16 cellular contexts compared by ENCODE assay signal in the genomic region with DNA sequence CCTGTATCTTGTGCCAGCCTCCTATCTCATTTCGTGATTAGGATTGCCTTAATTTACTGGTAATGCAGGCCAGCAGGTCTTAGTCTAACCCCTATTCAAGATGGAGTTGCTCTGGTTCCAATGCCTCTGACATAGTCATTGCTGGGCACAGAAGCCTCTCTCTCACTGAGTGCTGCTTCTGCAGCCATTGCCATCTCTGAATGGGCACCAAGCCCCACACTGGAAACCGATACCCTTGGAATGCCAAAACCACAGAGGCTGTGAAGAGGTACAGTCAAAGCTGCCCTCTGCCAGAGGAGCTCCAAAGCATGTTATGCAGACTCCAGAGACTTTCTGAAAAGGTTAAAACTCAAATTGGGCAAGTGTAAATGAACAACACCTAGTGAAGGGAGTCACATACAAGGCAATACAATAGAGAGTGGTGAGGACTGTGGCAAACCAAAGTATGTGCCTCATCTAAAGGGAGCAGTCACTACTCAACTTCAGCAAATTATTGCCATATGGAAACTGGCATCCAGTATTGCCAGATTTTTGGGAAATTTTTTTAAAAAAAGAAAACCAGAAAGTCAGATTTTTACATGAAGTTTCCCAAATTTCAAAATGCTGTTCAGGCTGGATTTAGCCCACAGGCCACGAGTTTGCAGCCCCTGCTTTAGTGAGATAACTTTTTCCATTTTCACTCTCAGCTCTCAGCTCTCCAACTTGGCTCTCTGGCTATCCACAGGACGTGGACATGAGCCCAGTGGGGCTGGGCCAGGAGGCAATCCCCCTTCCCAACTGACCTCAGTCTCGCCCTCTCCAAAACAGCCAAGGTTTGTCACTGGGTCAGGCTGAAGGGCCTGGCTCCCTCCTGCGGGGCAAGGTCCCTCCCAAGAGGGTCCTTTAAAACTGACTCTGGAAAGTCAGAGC. TPM values are rescaled to one million over a fixed set of nuclear protein-coding genes. Genes with fewer than 3 reads are reported as not detected.
DNase-seq lines count a peak whose midpoint lies in the region; ATAC-seq and TF ChIP-seq lines count a peak whose summit lies in the region.
"Had no signal": no experiment of that assay in that cellular context is flagged by ENCODE, and none has a peak within 500 bp of the region (broad histone marks: within the 10 kb centered on the region; RNA-seq: fewer than 3 reads in every experiment).

No MANE protein-coding gene starts in this region.

- DNase-seq in Panc1 (ENCODE audit: low read depth, low spot score) (no peak), fibroblast of gingiva (ENCODE audit: low read depth) (peak; percentile 52), nephron progenitor cell (no peak), tibial nerve (ENCODE audit: low spot score in 2 of 2) (no peak), OCI-LY7 (ENCODE audit: low spot score) (no peak), NCI-H1092 treated with DMSO at 0.1 percent for 48 hours (lab: John Stamatoyannopoulos, UW) (no peak), NCI-H345 (lab: John Stamatoyannopoulos, UW) (no peak), NCI-H2227 (lab: John Stamatoyannopoulos, UW; ENCODE audit: unreplicated experiment) (no peak)
- DNase-seq: GF-D8; NCI-H2227 treated with DMSO at 0.1 percent for 48 hours; stimulated activated CD4-positive, alpha-beta T cell treated with anti-CD3 and anti-CD28 coated beads, Interleukin-1b, Interleukin-23, amount 100 ng/mL, for 48 hours had no signal

- H3K9me3 ChIP-seq in Panc1 (ENCODE audit: control insufficient read depth, insufficient read depth, low read depth, low read length) (no peaks in the 10 kb centered on the region), tibial nerve (no peaks in the 10 kb centered on the region), OCI-LY7 (ENCODE audit: low read length) (no peaks in the 10 kb centered on the region)

- no peaks in the 10 kb centered on the region for H3K9me2 ChIP-seq in OCI-LY7 (ENCODE audit: insufficient read depth, low read length)

- H3K4me3 Mint-ChIP-seq in nephron progenitor cell: peak overlapping the region; percentile 25
- H3K4me3 Mint-ChIP-seq: activated T-helper 1 cell treated with anti-CD3 and anti-CD28 coated beads, Interleukin-12 subunit alpha, Interleukin-12 subunit beta, Interleukin-2, Interleukin-4 antibody, amounts not matched to agents 30 ng/mL and 10 ng/mL and 1 ng/mL, durations not matched to agents 14 hours and 24 hours and 36 hours; T-helper 2 cell treated with Interferon-gamma antibody and Interleukin-4, amounts not matched to agents 5 μg/mL and 100 μg/mL, for 36 hours had no signal

- ATAC-seq in Panc1: no peak

- 71% methylated on average over 6 of the region's 6 CpGs for WGBS in tibial nerve, 2 donors

- no peak overlapping the region for H3K4me3 ChIP-seq in Panc1 (ENCODE audit: low read depth in 2 of 2, low read length in 2 of 2)
- no peak overlapping the region for H3K4me3 ChIP-seq in tibial nerve
- H3K4me3 ChIP-seq in OCI-LY7 (ENCODE audit: low read depth, low read length, poor library complexity, severe bottlenecking): no peak overlapping the region
- H3K4me3 ChIP-seq: hepatocyte, lung had no signal

- H3K4me1 ChIP-seq in Panc1 (ENCODE audit: control insufficient read depth, insufficient read depth, low read length) (peaks cover 42% of the 10 kb centered on the region), tibial nerve (peaks cover 0 to 56% (median 3%) of the 10 kb centered on the region in 4 donors), OCI-LY7 (ENCODE audit: insufficient read depth, low read length, poor library complexity, severe bottlenecking) (no peaks in the 10 kb centered on the region)
- H3K4me1 ChIP-seq: parathyroid adenoma had no signal

- no peaks in the 10 kb centered on the region for H3K36me3 Mint-ChIP-seq in nephron progenitor cell (ENCODE audit: low read depth)

- no peaks in the 10 kb centered on the region for H3K79me2 ChIP-seq in OCI-LY7 (ENCODE audit: insufficient read depth, low read depth, low read length)
- H3K79me2 ChIP-seq: parathyroid adenoma had no signal

- no peaks in the 10 kb centered on the region for H3K36me3 ChIP-seq in Panc1 (ENCODE audit: control insufficient read depth, insufficient read depth, low read length)
- no peaks in the 10 kb centered on the region for H3K36me3 ChIP-seq in tibial nerve
- H3K36me3 ChIP-seq in OCI-LY7 (ENCODE audit: insufficient read depth, low read length): no peaks in the 10 kb centered on the region

- H3K4me1 Mint-ChIP-seq in nephron progenitor cell: peaks cover 60% of the 10 kb centered on the region

- TF ChIP-seq EP300 in tibial nerve (IDR thresholded peaks at IDR 0.05): peak in 1 of 2 donors; percentile 31

- TF ChIP-seq CTCF in Panc1 (IDR thresholded peaks at IDR 0.05) (no peak), nephron progenitor cell (IDR thresholded peaks at IDR 0.05) (no peak), tibial nerve (IDR thresholded peaks at IDR 0.05) (no peak), OCI-LY7 (conservative IDR thresholded peaks at IDR 0.05; ENCODE audit: low read length) (no peak)

- H4K20me1 ChIP-seq in OCI-LY7 (ENCODE audit: insufficient read depth, low read length): no peaks in the 10 kb centered on the region

- H3K9me3 Mint-ChIP-seq in nephron progenitor cell: no peaks in the 10 kb centered on the region
- H3K9me3 Mint-ChIP-seq: activated T-helper 1 cell treated with anti-CD3 and anti-CD28 coated beads, Interleukin-12 subunit alpha, Interleukin-12 subunit beta, Interleukin-2, Interleukin-4 antibody, amounts not matched to agents 30 ng/mL and 10 ng/mL and 1 ng/mL, durations not matched to agents 14 hours and 24 hours and 36 hours; T-helper 2 cell treated with Interferon-gamma antibody and Interleukin-4, amounts not matched to agents 5 μg/mL and 100 μg/mL, for 36 hours had no signal

- intact Hi-C loops in Panc1 (cut with micrococcal nuclease; ENCODE audit: unreplicated experiment) (no loop called here), OCI-LY7 (cut with micrococcal nuclease; ENCODE audit: unreplicated experiment) (no loop called here)

- CTCF ChIA-PET in Panc1 (lab: Charles Lee) (no interaction called here), OCI-LY7 (lab: Charles Lee; ENCODE audit: unreplicated experiment) (no interaction called here)

- in situ Hi-C loops in Panc1 (cut with HindIII; ENCODE audit: low pct_unique_long_range_greater_than_20kb, low sequenced_read_pairs): no loop called here

- peaks cover 18% of the 10 kb centered on the region for H3K27me3 Mint-ChIP-seq in nephron progenitor cell (ENCODE audit: low read depth, poor library complexity)

- TF ChIP-seq POLR2A in tibial nerve (IDR thresholded peaks at IDR 0.05): no peak

- no peak overlapping the region for H2AFZ ChIP-seq in OCI-LY7 (ENCODE audit: low read length)
- H2AFZ ChIP-seq: hepatocyte, parathyroid adenoma had no signal

- peak overlapping the region; percentile 87; the same call in 1 of the 2 replicates for H3K27ac ChIP-seq in Panc1 (ENCODE audit: low read length)
- H3K27ac ChIP-seq in tibial nerve: peak overlapping the region; percentile 45 to 92 (median 82)
- H3K27ac ChIP-seq in OCI-LY7 (ENCODE audit: low read depth, low read length, poor library complexity, severe bottlenecking): no peak overlapping the region
- H3K27ac ChIP-seq: parathyroid adenoma had no signal

- H3K4me2 ChIP-seq in OCI-LY7 (ENCODE audit: low read length): no peak overlapping the region

- H3K27me3 ChIP-seq in Panc1 (ENCODE audit: control insufficient read depth, insufficient read depth, low read length) (no peaks in the 10 kb centered on the region), tibial nerve (no peaks in the 10 kb centered on the region)

- POLR2A ChIA-PET in Panc1 (lab: Charles Lee): no interaction called here
- POLR2A ChIA-PET in OCI-LY7 (lab: Charles Lee): no interaction called here

- H3K27ac Mint-ChIP-seq in nephron progenitor cell: no peak overlapping the region
- H3K27ac Mint-ChIP-seq: activated T-helper 1 cell treated with anti-CD3 and anti-CD28 coated beads, Interleukin-12 subunit alpha, Interleukin-12 subunit beta, Interleukin-2, Interleukin-4 antibody, amounts not matched to agents 30 ng/mL and 10 ng/mL and 1 ng/mL, durations not matched to agents 14 hours and 24 hours and 36 hours; T-helper 2 cell treated with Interferon-gamma antibody and Interleukin-4, amounts not matched to agents 5 μg/mL and 100 μg/mL, for 36 hours had no signal

- BruUV-seq in Panc1 (replicated peaks; lab: Mats Ljungman, UMichigan): no TSS peak
- no TSS peak for BruUV-seq in OCI-LY7 (replicated peaks; lab: Mats Ljungman, UMichigan)

RNA-seq across cellular contexts. Expression of gene MMP2, which starts 2.1 kb away (rescaled TPM):
- total RNA-seq in Panc1 (2021; ENCODE audit: unreplicated experiment): 311 TPM
- 316 TPM for polyA plus RNA-seq in Panc1 (2012; ENCODE audit: insufficient read length)
- total RNA-seq in tibial nerve: 100 to 1,000 TPM; 153 to 525 (median 245) TPM
- not detected in 2 replicates for total RNA-seq in OCI-LY7 (2014; rRNA removed; shearing (Covaris generic))
- total RNA-seq in OCI-LY7 (2022): 0.48 TPM in 1 of 2 replicates, not detected in the other
- total RNA-seq: activated T-helper 1 cell treated with anti-CD3 and anti-CD28 coated beads, Interleukin-12 subunit alpha, Interleukin-12 subunit beta, Interleukin-2, Interleukin-4 antibody, amounts not matched to agents 30 ng/mL and 10 ng/mL and 1 ng/mL, durations not matched to agents 14 hours and 24 hours and 36 hours had no signal

RNA-seq across cellular contexts. Expression of gene LPCAT2, which starts 32.0 kb away (rescaled TPM):
- total RNA-seq in Panc1 (2021; ENCODE audit: unreplicated experiment) (62.1 TPM), tibial nerve (10 to 100 TPM; 14.9 to 33.4 (median 24.0) TPM), OCI-LY7 (2022) (not detected in 2 replicates)
- 44.4 TPM for polyA plus RNA-seq in Panc1 (2012; ENCODE audit: insufficient read length)
- total RNA-seq in OCI-LY7 (2014; rRNA removed; shearing (Covaris generic)): not detected in 2 replicates

Comparison
In these comparisons a context has a peak if more than half of its experiments do, and no peak if none do; other contexts are left out.
1. RNA of gene MMP2, which starts 2.1 kb away (total RNA-seq): 311 TPM in Panc1 (single experiment) and 153 to 525 TPM in tibial nerve; 0.48 TPM in OCI-LY7; every median in the first group is over 100 times any median in the second.
2. RNA of gene LPCAT2, which starts 32.0 kb away (total RNA-seq): 62.1 TPM in Panc1 (single experiment) and 14.9 to 33.4 TPM in tibial nerve; not detected in OCI-LY7; every median in the first group is over 10 times any median in the second.